Comparison of ENCODE assay signal across 10 cellular contexts in the genomic region with DNA sequence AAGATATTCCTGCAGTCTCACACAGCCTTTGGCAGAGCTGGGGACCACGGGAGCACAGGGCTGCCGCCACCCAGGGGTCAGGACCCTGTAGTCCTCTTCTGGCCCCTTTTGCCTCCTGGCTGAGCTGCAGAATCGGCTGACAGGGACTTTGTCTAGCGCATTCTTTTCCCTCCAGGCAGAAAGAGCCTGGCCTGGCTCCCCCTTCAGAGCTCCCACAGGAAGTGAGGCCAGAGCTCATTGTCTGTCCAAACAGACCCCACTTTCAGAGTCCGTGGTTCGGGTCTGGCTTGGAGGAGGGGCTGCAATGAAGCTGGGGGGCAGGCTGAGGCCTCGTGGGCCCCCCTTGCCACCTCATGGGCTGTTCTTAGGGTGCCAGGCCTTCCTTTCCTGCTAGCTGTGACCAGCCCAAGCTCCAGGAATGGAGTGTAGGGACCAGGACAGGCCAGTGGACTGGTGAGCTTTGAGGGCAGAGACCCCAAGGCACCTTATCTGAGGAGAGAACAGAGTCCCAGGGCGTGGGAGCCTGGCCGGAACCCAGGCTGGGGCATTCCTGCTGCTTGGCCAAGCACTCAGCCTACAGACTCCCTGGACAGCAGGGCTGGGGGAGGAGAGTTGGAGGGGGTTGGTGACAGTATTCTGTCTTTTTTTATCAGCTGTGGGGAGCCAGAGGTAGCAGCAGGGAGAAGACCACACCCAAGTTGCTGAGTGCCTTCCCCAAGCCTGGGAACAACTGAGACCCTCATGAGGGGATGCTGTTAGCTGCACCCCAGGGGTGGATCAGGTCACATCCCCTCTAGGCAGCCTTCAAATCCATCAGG. TPM values are rescaled to one million over a fixed set of nuclear protein-coding genes. Genes with fewer than 3 reads are reported as not detected.
DNase-seq lines count a peak whose midpoint lies in the region; ATAC-seq and TF ChIP-seq lines count a peak whose summit lies in the region.
"Had no signal": no experiment of that assay in that cellular context is flagged by ENCODE, and none has a peak within 500 bp of the region (broad histone marks: within the 10 kb centered on the region; RNA-seq: fewer than 3 reads in every experiment).

No MANE protein-coding gene starts in this region.

- intact Hi-C loops in heart right ventricle (cut with DNase I) (no loop called here), prostate gland (cut with DNase I) (no loop called here)

- TF ChIP-seq CTCF in SK-N-SH (IDR thresholded peaks at IDR 0.05) (no peak), heart right ventricle (IDR thresholded peaks at IDR 0.05) (no peak), prostate gland (IDR thresholded peaks at IDR 0.05) (no peak)

- TF ChIP-seq EP300 in SK-N-SH (IDR thresholded peaks at IDR 0.05; ENCODE audit: borderline replicate concordance in 1 of 2, low read depth in 1 of 2, low read length in 1 of 2) = no peak

- TF ChIP-seq RAD21 in SK-N-SH (IDR thresholded peaks at IDR 0.05; ENCODE audit: low read length) = no peak

- no peak for TF ChIP-seq POLR2A in prostate gland (IDR thresholded peaks at IDR 0.05)

- H3K36me3 ChIP-seq in SK-N-SH (replicated peaks in 1 of 2; ENCODE audit: control insufficient read depth in 1 of 2, insufficient read depth in 2 of 2, low read length in 1 of 2) (peaks cover 0 to under 1% of the 10 kb centered on the region in 2 experiments), heart right ventricle (peaks cover 0 to 3% (median 0%) of the 10 kb centered on the region in 9 donors), prostate gland (no peaks in the 10 kb centered on the region)

- H3K9me2 ChIP-seq in SK-N-SH = no peaks in the 10 kb centered on the region

- 83% methylated on average over 2 of the region's 9 CpGs for WGBS in SK-N-SH (ENCODE audit: low lambda C conversion rate)
- 35 to 47% methylated on average over 9 of the region's 9 CpGs for WGBS in heart right ventricle, 2 donors
- whole genome bisulfite sequencing in prostate gland = 17% methylated on average over 9 of the region's 9 CpGs

- H3K4me3 ChIP-seq in SK-N-SH (ENCODE audit: low read depth in 2 of 2, low read length in 1 of 2) (peak overlapping the region in 1 of 2 experiments; percentile 21; a peak in 1 of 4 replicates), heart right ventricle (no peak overlapping the region), prostate gland (no peak overlapping the region)
- H3K4me3 ChIP-seq: HAP-1 had no signal

- ATAC-seq in heart right ventricle (peak; percentile 2 to 57 (median 24)), HG02798 (IDR thresholded peaks at IDR 0.05; ENCODE audit: poor library complexity, unreplicated experiment) (no peak), GM18511 (IDR thresholded peaks at IDR 0.05; ENCODE audit: unreplicated experiment) (no peak)

- no peaks in the 10 kb centered on the region for H4K20me1 ChIP-seq in SK-N-SH (ENCODE audit: insufficient read depth)

- H3K4me2 ChIP-seq in SK-N-SH = no peak overlapping the region

- H3K27ac ChIP-seq in SK-N-SH (ENCODE audit: low read depth in 2 of 2, low read length in 1 of 2) (peak overlapping the region in 1 of 2 experiments; percentile 97; a peak in 2 of 4 replicates), heart right ventricle (peak overlapping the region in 9 of 10 donors; percentile 49 to 79 (median 70)), prostate gland (peak overlapping the region; percentile 60 to 78)

- DNase-seq in COLO668 (lab: John Stamatoyannopoulos, UW; ENCODE audit: unreplicated experiment) = peak; percentile 48
- peak; percentile 83 for DNase-seq in SK-N-SH
- no peak for DNase-seq in heart right ventricle
- no peak for DNase-seq in prostate gland (ENCODE audit: low spot score)
- DNase-seq in NOMO-1 treated with dmso at 0.1 percent for 144 hours (lab: John Stamatoyannopoulos, UW; ENCODE audit: unreplicated experiment) = no peak
- DNase-seq in activated CD4-positive, alpha-beta T cell treated with anti-CD3 and anti-CD28 coated beads, Interleukin-2, amount 50 U/mL, for 48 hours = no peak

- no peaks in the 10 kb centered on the region for H3K79me2 ChIP-seq in SK-N-SH (ENCODE audit: insufficient read depth)

- H3K4me1 ChIP-seq in SK-N-SH (ENCODE audit: control insufficient read depth in 1 of 2, insufficient read depth in 2 of 2, low read depth in 1 of 2, low read length in 1 of 2) = peaks cover 0 to 51% of the 10 kb centered on the region in 2 experiments; a peak in 1 of 4 replicates
- peaks cover 10 to 33% (median 21%) of the 10 kb centered on the region in 9 donors for H3K4me1 ChIP-seq in heart right ventricle
- no peaks in the 10 kb centered on the region for H3K4me1 ChIP-seq in prostate gland (replicated peaks)

- no peak overlapping the region for H3K9ac ChIP-seq in SK-N-SH

- POLR2A ChIA-PET in SK-N-SH (lab: Yijun Ruan, JAX) = interaction anchor here (1.2 to 2.7 kb wide), 4 partner anchors 15 to 154 kb away, joined by 5 to 11 read pairs (median 8); partner anchors contain the start of genes PSRC1 and SARS1

- no peaks in the 10 kb centered on the region for H3K27me3 ChIP-seq in SK-N-SH (ENCODE audit: insufficient read depth)
- peaks cover 0 to 16% (median 0%) of the 10 kb centered on the region in 7 donors for H3K27me3 ChIP-seq in heart right ventricle
- no peaks in the 10 kb centered on the region for H3K27me3 ChIP-seq in prostate gland (replicated peaks; ENCODE audit: insufficient read depth)

- no peaks in the 10 kb centered on the region for H3F3A ChIP-seq in SK-N-SH (replicated peaks; ENCODE audit: insufficient read depth)

- CTCF ChIA-PET in SK-N-SH (lab: Yijun Ruan, JAX) = interaction anchor here (1.1 to 5.2 kb wide), 14 partner anchors 9 to 278 kb away, joined by 3 to 39 read pairs (median 6); partner anchors contain the start of genes CYB561D1, PSRC1 and SORT1

- H2AFZ ChIP-seq in SK-N-SH (ENCODE audit: low read depth) = peak overlapping the region; percentile 53

- H3K9me3 ChIP-seq in SK-N-SH (no peaks in the 10 kb centered on the region), heart right ventricle (no peaks in the 10 kb centered on the region), prostate gland (no peaks in the 10 kb centered on the region)
- H3K9me3 ChIP-seq: HAP-1 had no signal

TF ChIP-seq in SK-N-SH, 30 proteins besides CTCF, POLR2A, EP300 and RAD21 (continues in another document):
- TF ChIP-seq JUND (IDR thresholded peaks at IDR 0.05) = no peak
- no peak for TF ChIP-seq SIN3A (IDR thresholded peaks at IDR 0.05; ENCODE audit: borderline replicate concordance, low read depth, low read length)
- no peak for TF ChIP-seq TEAD4 (IDR thresholded peaks at IDR 0.05; ENCODE audit: borderline replicate concordance, insufficient read depth)
- TF ChIP-seq SMC3 (IDR thresholded peaks at IDR 0.05; ENCODE audit: low read depth, low read length) = no peak
- TF ChIP-seq GATA2 (CRISPR knock-in tag; IDR thresholded peaks at IDR 0.05) = no peak; the same call in 1 of the 2 replicates
- no peak for TF ChIP-seq MXI1 (IDR thresholded peaks at IDR 0.05; ENCODE audit: low read depth, low read length)
- TF ChIP-seq TAF1 (IDR thresholded peaks at IDR 0.05; ENCODE audit: borderline replicate concordance, low read depth, low read length) = no peak
- no peak for TF ChIP-seq RXRA (IDR thresholded peaks at IDR 0.05; ENCODE audit: borderline replicate concordance, low read depth)
- no peak for TF ChIP-seq TCF12 (IDR thresholded peaks at IDR 0.05)
- no peak for TF ChIP-seq CHD2 (IDR thresholded peaks at IDR 0.05; ENCODE audit: low read length, partially characterized antibody)
- no peak for TF ChIP-seq FOXJ3 (CRISPR knock-in tag; IDR thresholded peaks at IDR 0.05)
- no peak for TF ChIP-seq EZH2phosphoT487 (IDR thresholded peaks at IDR 0.05; ENCODE audit: borderline replicate concordance, low read depth)
- TF ChIP-seq USF1 (IDR thresholded peaks at IDR 0.05; ENCODE audit: borderline replicate concordance, low read depth) = no peak
- TF ChIP-seq MEF2A (IDR thresholded peaks at IDR 0.05; ENCODE audit: borderline replicate concordance, low read depth) = no peak
- no peak for TF ChIP-seq POLR2AphosphoS5 (IDR thresholded peaks at IDR 0.05; ENCODE audit: low read depth, low read length)

RNA-seq across cellular contexts. Expression of gene CELSR2, which starts 4.7 kb away (rescaled TPM):
- 1.7 and 3.5 TPM in 2 replicates for polyA plus RNA-seq in SK-N-SH (2012; rRNA removed)
- 2.0 and 3.3 TPM in 2 replicates for polyA plus RNA-seq in SK-N-SH (2012; cell fraction: cytosol; rRNA removed)
- 9.3 and 12.7 TPM in 2 replicates for polyA plus RNA-seq in SK-N-SH (2012; cell fraction: nucleus; rRNA removed)
- total RNA-seq in heart right ventricle = 10 to 100 TPM in 1 of 10 donors, 1 to 10 TPM in 9; 4.9 to 10.6 (median 6.3) TPM
- polyA plus RNA-seq in heart right ventricle = 1 to 10 TPM in 1 of 2 donors, under 1 TPM in 1; 0.93 to 1.8 TPM
- total RNA-seq in prostate gland = 100 to 1,000 TPM in 1 of 2 donors, 10 to 100 TPM in 1; 18.8 to 118 TPM

RNA-seq across cellular contexts. Expression of gene PSRC1, which starts 28.9 kb away (rescaled TPM):
- 19.4 and 20.3 TPM in 2 replicates for polyA plus RNA-seq in SK-N-SH (2012; rRNA removed)
- polyA plus RNA-seq in SK-N-SH (2012; cell fraction: cytosol; rRNA removed) = 8.7 and 10.6 TPM in 2 replicates
- 69.0 and 95.3 TPM in 2 replicates for polyA plus RNA-seq in SK-N-SH (2012; cell fraction: nucleus; rRNA removed)
- 1 to 10 TPM in 2 of 10 donors, under 1 TPM in 8; 0.34 to 2.4 (median 0.59) TPM for total RNA-seq in heart right ventricle
- 1 to 10 TPM; 2.3 to 2.9 TPM for polyA plus RNA-seq in heart right ventricle
- total RNA-seq in prostate gland = 10 to 100 TPM in 1 of 2 donors, 1 to 10 TPM in 1; 9.1 to 40.0 TPM

RNA-seq across cellular contexts. Expression of gene SARS1, which starts 40.3 kb away (rescaled TPM):
- 98.3 and 106 TPM in 2 replicates for polyA plus RNA-seq in SK-N-SH (2012; rRNA removed)
- polyA plus RNA-seq in SK-N-SH (2012; cell fraction: cytosol; rRNA removed) = 95.9 and 106 TPM in 2 replicates
- 152 and 184 TPM in 2 replicates for polyA plus RNA-seq in SK-N-SH (2012; cell fraction: nucleus; rRNA removed)
- 100 to 1,000 TPM in 4 of 10 donors, 10 to 100 TPM in 6; 86.3 to 123 (median 99.2) TPM for total RNA-seq in heart right ventricle
- 100 to 1,000 TPM in 1 of 2 donors, 10 to 100 TPM in 1; 38.3 to 153 TPM for polyA plus RNA-seq in heart right ventricle
- total RNA-seq in prostate gland = 100 to 1,000 TPM; 123 to 132 TPM

RNA-seq across cellular contexts. Expression of gene MYBPHL, which starts 52.8 kb away (rescaled TPM):
- polyA plus RNA-seq in SK-N-SH (2012; rRNA removed) (0.07 TPM in 1 of 2 replicates, not detected in the other), heart right ventricle (under 1 TPM in 1 of 2 donors, not detected in 1; 0.30 TPM)
- 0.03 and 0.04 TPM in 2 replicates for polyA plus RNA-seq in SK-N-SH (2012; cell fraction: cytosol; rRNA removed)
- 0.06 and 0.63 TPM in 2 replicates for polyA plus RNA-seq in SK-N-SH (2012; cell fraction: nucleus; rRNA removed)
- total RNA-seq in heart right ventricle (1 to 10 TPM in 2 of 10 donors, under 1 TPM in 8; 0.23 to 2.7 (median 0.53) TPM), prostate gland (not detected)
- total RNA-seq: G401 had no signal

Comparison
In these comparisons a context has a peak if more than half of its experiments do, and no peak if none do; other contexts are left out.
1. DNase-seq: peak in COLO668 (single experiment) and SK-N-SH (single experiment); none in heart right ventricle (0 of 2), prostate gland (single experiment), NOMO-1 treated with dmso at 0.1 percent for 144 hours (single experiment) and activated CD4-positive, alpha-beta T cell treated with anti-CD3 and anti-CD28 coated beads, Interleukin-2, amount 50 U/mL, for 48 hours (0 of 2).
2. ATAC-seq: peak in heart right ventricle (8 of 8); none in HG02798 (single experiment) and GM18511 (single experiment).